ENCODE assay signal across 1 cellular context in genomic region chr11:12216542-12217422, GRCh38.
TF ChIP-seq lines count a peak whose summit lies in the region.

No MANE protein-coding gene starts in this region.

TF ChIP-seq in HepG2, 621 proteins besides CTCF, POLR2A, EP300 and RAD21 (continued from another document):
- TF ChIP-seq ZNF737 (CRISPR knock-in tag; IDR thresholded peaks at IDR 0.05; ENCODE audit: borderline replicate concordance) (no peak), EZH2 (conservative IDR thresholded peaks at IDR 0.05; ENCODE audit: low read depth, low read length) (no peak)
- TF ChIP-seq, protein P1, sequence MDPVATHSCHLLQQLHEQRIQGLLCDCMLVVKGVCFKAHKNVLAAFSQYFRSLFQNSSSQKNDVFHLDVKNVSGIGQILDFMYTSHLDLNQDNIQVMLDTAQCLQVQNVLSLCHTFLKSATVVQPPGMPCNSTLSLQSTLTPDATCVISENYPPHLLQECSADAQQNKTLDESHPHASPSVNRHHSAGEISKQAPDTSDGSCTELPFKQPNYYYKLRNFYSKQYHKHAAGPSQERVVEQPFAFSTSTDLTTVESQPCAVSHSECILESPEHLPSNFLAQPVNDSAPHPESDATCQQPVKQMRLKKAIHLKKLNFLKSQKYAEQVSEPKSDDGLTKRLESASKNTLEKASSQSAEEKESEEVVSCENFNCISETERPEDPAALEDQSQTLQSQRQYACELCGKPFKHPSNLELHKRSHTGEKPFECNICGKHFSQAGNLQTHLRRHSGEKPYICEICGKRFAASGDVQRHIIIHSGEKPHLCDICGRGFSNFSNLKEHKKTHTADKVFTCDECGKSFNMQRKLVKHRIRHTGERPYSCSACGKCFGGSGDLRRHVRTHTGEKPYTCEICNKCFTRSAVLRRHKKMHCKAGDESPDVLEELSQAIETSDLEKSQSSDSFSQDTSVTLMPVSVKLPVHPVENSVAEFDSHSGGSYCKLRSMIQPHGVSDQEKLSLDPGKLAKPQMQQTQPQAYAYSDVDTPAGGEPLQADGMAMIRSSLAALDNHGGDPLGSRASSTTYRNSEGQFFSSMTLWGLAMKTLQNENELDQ (CRISPR knock-in tag; IDR thresholded peaks at IDR 0.05; ENCODE audit: borderline replicate concordance) = no peak
TF ChIP-seq in HepG2: peak in this region for 2.
